31 cellular contexts compared by ENCODE assay signal in the genomic region with DNA sequence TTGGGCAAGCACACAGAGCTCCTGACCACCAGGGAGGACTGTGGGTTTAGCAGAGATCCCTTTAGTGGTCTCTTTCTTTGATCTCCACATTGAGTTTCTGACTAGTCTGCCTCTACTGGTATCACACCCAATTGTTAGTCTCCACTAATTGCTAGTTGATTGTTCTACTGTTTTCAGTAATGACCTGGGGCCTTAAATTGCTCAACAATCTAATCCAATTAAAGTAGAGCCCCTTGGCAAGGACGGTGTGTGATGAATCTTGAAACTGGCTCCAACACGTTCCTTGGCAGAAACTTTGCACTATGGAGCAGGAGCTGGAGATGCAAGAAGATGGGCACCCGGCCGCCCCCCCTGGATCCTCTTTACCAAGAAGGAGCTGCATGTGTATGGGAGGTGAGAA.
"Had no signal": no experiment of that assay in that cellular context is flagged by ENCODE, and none has a peak within 500 bp of the region (broad histone marks: within the 10 kb centered on the region; RNA-seq: fewer than 3 reads in every experiment).

No MANE protein-coding gene starts in this region.

- H3K9me3 ChIP-seq: breast epithelium, esophagus muscularis mucosa, gastrocnemius medialis had no signal

- H3K9me3 Mint-ChIP-seq: dendritic cell treated with granulocyte-macrophage colony-stimulating factor and Interleukin-4, amounts not matched to agents 40 ng/mL and 50 ng/mL, for 4 days had no signal

- H3K27me3 Mint-ChIP-seq: T-helper 17 cell had no signal

- ATAC-seq: activated CD4-positive, alpha-beta T cell treated with anti-CD3 and anti-CD28 coated beads for 36 hours; activated CD8-positive, alpha-beta memory T cell treated with anti-CD3 and anti-CD28 coated beads, Interleukin-2, amount 10 ng/mL, durations not matched to agents 7 days and 5 days; activated CD8-positive, alpha-beta T cell treated with anti-CD3 and anti-CD28 coated beads, Interleukin-2, amount 10 ng/mL, durations not matched to agents 7 days and 5 days; activated naive CD4-positive, alpha-beta T cell treated with anti-CD3 and anti-CD28 coated beads, Interleukin-2, amount 50 U/mL, for 72 hours; activated T-cell treated with anti-CD3 and anti-CD28 coated beads, Interleukin-2, amount 50 U/mL, for 72 hours; foreskin keratinocyte; gastrocnemius medialis; heart left ventricle; T-helper 17 cell had no signal

- H3K36me3 Mint-ChIP-seq: activated CD8-positive, alpha-beta memory T cell treated with anti-CD3 and anti-CD28 coated beads, Interleukin-2, amount 10 ng/mL, durations not matched to agents 7 days and 5 days; activated naive CD4-positive, alpha-beta T cell treated with anti-CD3 and anti-CD28 coated beads, Interleukin-2, amount 10 ng/mL, durations not matched to agents 7 days and 5 days; activated naive CD8-positive, alpha-beta T cell treated with anti-CD3 and anti-CD28 coated beads, Interleukin-2, amount 10 ng/mL, durations not matched to agents 7 days and 5 days; brain had no signal

- H3K4me1 Mint-ChIP-seq: activated CD4-positive, alpha-beta T cell treated with anti-CD3 and anti-CD28 coated beads for 36 hours; activated CD4-positive, alpha-beta T cell treated with anti-CD3 and anti-CD28 coated beads, Interleukin-2, amount 10 ng/mL, durations not matched to agents 24 days and 14 days; activated CD8-positive, alpha-beta memory T cell treated with anti-CD3 and anti-CD28 coated beads, Interleukin-2, amount 10 ng/mL, durations not matched to agents 7 days and 5 days; activated naive CD4-positive, alpha-beta T cell treated with anti-CD3 and anti-CD28 coated beads, Interleukin-2, amount 10 ng/mL, durations not matched to agents 7 days and 5 days; activated naive CD8-positive, alpha-beta T cell treated with anti-CD3 and anti-CD28 coated beads, Interleukin-2, amount 10 ng/mL, durations not matched to agents 7 days and 5 days; brain; central memory CD8-positive, alpha-beta T cell; T-helper 17 cell had no signal

- H3K4me1 ChIP-seq: breast epithelium, esophagus muscularis mucosa, foreskin keratinocyte, gastrocnemius medialis, heart left ventricle had no signal

- H3K36me3 ChIP-seq: ascending aorta, breast epithelium, esophagus muscularis mucosa, gastrocnemius medialis, heart left ventricle had no signal

- H3K4me3 Mint-ChIP-seq: activated CD4-positive, alpha-beta memory T cell treated with anti-CD3 and anti-CD28 coated beads for 36 hours; activated CD4-positive, alpha-beta T cell treated with anti-CD3 and anti-CD28 coated beads for 36 hours; activated CD4-positive, alpha-beta T cell treated with anti-CD3 and anti-CD28 coated beads, Interleukin-2, amount 10 ng/mL, durations not matched to agents 24 days and 14 days; activated CD8-positive, alpha-beta memory T cell treated with anti-CD3 and anti-CD28 coated beads, Interleukin-2, amount 10 ng/mL, durations not matched to agents 7 days and 5 days; activated CD8-positive, alpha-beta T cell treated with anti-CD3 and anti-CD28 coated beads, Interleukin-2, amount 10 ng/mL, durations not matched to agents 7 days and 5 days; activated naive CD4-positive, alpha-beta T cell treated with anti-CD3 and anti-CD28 coated beads, Interleukin-2, amount 10 ng/mL, durations not matched to agents 7 days and 5 days; activated naive CD8-positive, alpha-beta T cell treated with anti-CD3 and anti-CD28 coated beads, Interleukin-2, amount 10 ng/mL, durations not matched to agents 7 days and 5 days; activated T-cell treated with anti-CD3 and anti-CD28 coated beads, Interleukin-2, amount 50 U/mL, for 72 hours; brain; central memory CD8-positive, alpha-beta T cell; dendritic cell treated with granulocyte-macrophage colony-stimulating factor and Interleukin-4, amounts not matched to agents 40 ng/mL and 50 ng/mL, for 4 days; T-helper 17 cell had no signal

- H3K27ac ChIP-seq: ascending aorta, breast epithelium, coronary artery, dorsolateral prefrontal cortex, esophagus muscularis mucosa, foreskin keratinocyte, gastrocnemius medialis, heart left ventricle had no signal

- H3K4me3 ChIP-seq: ascending aorta, breast epithelium, coronary artery, dorsolateral prefrontal cortex, esophagus muscularis mucosa, gastrocnemius medialis, heart left ventricle had no signal

- H3K27me3 ChIP-seq: ascending aorta, breast epithelium, dorsolateral prefrontal cortex, gastrocnemius medialis, heart left ventricle had no signal

- FAIRE-seq: endothelial cell of umbilical vein had no signal

- DNase-seq: activated CD4-positive, alpha-beta memory T cell treated with anti-CD3 and anti-CD28 coated beads for 36 hours; activated CD4-positive, alpha-beta T cell treated with anti-CD3 and anti-CD28 coated beads for 36 hours; activated CD4-positive, alpha-beta T cell treated with anti-CD3 and anti-CD28 coated beads, Interleukin-2, amount 10 ng/mL, durations not matched to agents 24 days and 14 days; activated CD4-positive, CD25-positive, alpha-beta regulatory T cell; activated CD4-positive, CD25-positive, alpha-beta regulatory T cell treated with anti-CD3 and anti-CD28 coated beads, Interleukin-2, amount 50 U/mL, for 72 hours; activated CD8-positive, alpha-beta memory T cell treated with anti-CD3 and anti-CD28 coated beads, Interleukin-2, amount 10 ng/mL, durations not matched to agents 7 days and 5 days; activated CD8-positive, alpha-beta memory T cell treated with anti-CD3 and anti-CD28 coated beads, Interleukin-2, amount 50 U/mL, for 4 hours; activated gamma-delta T cell; activated naive CD4-positive, alpha-beta T cell; activated naive CD4-positive, alpha-beta T cell treated with anti-CD3 and anti-CD28 coated beads, Interleukin-2, amount 10 ng/mL, durations not matched to agents 7 days and 5 days; activated naive CD8-positive, alpha-beta T cell treated with anti-CD3 and anti-CD28 coated beads, Interleukin-2, amount 10 ng/mL, durations not matched to agents 7 days and 5 days; activated T-cell treated with anti-CD3 and anti-CD28 coated beads, Interleukin-2, amount 50 U/mL, for 1 hour; activated T-cell treated with anti-CD3 and anti-CD28 coated beads, Interleukin-2, amount 50 U/mL, for 72 hours; dorsolateral prefrontal cortex; effector memory CD4-positive, alpha-beta T cell; gastrocnemius medialis; glutamatergic neuron; heart left ventricle; T-helper 1 cell; T-helper 17 cell had no signal

- H3K27ac Mint-ChIP-seq: activated CD4-positive, alpha-beta memory T cell treated with anti-CD3 and anti-CD28 coated beads for 36 hours; activated CD4-positive, alpha-beta T cell treated with anti-CD3 and anti-CD28 coated beads for 36 hours; activated CD4-positive, alpha-beta T cell treated with anti-CD3 and anti-CD28 coated beads, Interleukin-2, amount 10 ng/mL, durations not matched to agents 24 days and 14 days; activated CD8-positive, alpha-beta memory T cell treated with anti-CD3 and anti-CD28 coated beads, Interleukin-2, amount 10 ng/mL, durations not matched to agents 7 days and 5 days; activated CD8-positive, alpha-beta T cell treated with anti-CD3 and anti-CD28 coated beads, Interleukin-2, amount 10 ng/mL, durations not matched to agents 7 days and 5 days; activated naive CD4-positive, alpha-beta T cell treated with anti-CD3 and anti-CD28 coated beads, Interleukin-2, amount 10 ng/mL, durations not matched to agents 7 days and 5 days; activated naive CD4-positive, alpha-beta T cell treated with anti-CD3 and anti-CD28 coated beads, Interleukin-2, amount 50 U/mL, for 72 hours; activated naive CD8-positive, alpha-beta T cell treated with anti-CD3 and anti-CD28 coated beads, Interleukin-2, amount 10 ng/mL, durations not matched to agents 7 days and 5 days; activated T-cell treated with anti-CD3 and anti-CD28 coated beads, Interleukin-2, amount 50 U/mL, for 72 hours; brain; dendritic cell treated with granulocyte-macrophage colony-stimulating factor and Interleukin-4, amounts not matched to agents 40 ng/mL and 50 ng/mL, for 4 days; T-helper 17 cell had no signal
